7 cellular contexts compared by ENCODE assay signal in the genomic region with DNA sequence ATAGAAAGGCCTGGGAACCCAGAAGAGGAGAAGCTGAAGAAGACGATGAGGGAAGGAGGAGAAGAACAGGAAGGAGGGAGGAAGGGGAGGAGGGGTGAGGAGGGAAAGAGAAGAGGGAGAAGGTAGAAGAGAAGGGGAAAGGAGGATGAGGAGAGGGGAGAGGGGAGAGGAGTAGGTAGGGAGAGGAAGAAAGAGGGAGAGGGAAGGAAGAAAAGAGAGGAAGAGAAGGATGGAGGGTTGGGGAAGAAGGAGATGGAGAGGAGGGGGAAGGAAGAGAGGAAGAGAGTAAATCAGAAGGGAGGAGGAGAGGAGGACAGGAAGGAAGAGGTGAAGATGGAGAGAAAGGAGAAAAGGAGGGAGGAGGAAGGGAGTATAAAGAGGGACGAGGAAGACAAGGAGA.
"Had no signal": no experiment of that assay in that cellular context is flagged by ENCODE, and none has a peak within 500 bp of the region (broad histone marks: within the 10 kb centered on the region; RNA-seq: fewer than 3 reads in every experiment).

No MANE protein-coding gene starts in this region.

- DNase-seq: IMR-90, KBM-7, KG1 had no signal

- H3K4me2 ChIP-seq: KMS-11 had no signal

- H3K27ac ChIP-seq: HL-60, KMS-11 had no signal

- H3K9ac ChIP-seq: KMS-11 had no signal

- FAIRE-seq: HTR-8/SVneo, K562 had no signal

- ATAC-seq: K562 had no signal

- H3K4me3 ChIP-seq: K562 had no signal
